In the genomic region with DNA sequence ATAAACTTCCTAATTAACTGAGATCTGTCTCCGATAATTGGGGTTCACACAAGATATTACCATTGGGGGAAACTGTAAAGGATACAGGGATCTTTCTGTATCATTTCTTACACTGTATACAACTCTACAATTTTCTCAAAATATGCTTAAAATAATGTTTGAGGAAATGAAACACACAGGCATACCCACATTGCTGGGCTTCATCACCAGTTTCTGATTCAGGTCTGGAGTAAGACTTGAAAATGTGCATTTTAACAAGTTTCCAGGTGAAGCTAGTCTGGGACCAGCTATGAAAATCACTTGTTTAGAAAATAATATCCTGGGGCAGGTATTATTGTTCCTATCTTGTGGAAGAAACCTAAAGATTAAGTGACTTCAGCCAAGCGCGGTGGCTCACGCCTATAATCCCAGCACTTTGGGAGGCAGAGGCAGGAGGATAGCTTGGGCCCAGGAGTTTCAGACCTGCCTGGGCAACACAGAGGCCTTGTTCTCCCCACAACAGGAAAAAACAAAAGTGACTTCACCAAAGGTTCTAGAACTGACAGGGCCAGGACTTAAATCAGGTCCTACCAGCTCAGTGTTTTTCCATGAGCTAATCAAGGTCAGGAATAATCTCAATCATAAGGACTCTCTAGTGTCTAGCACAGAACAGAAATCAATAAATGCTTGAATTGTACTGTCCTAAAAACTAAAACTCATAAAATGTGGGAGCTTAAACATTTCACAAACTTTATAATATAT, we compare ENCODE assay signal across 24 cellular contexts. TPM values are rescaled to one million over a fixed set of nuclear protein-coding genes. Genes with fewer than 3 reads are reported as not detected.
A peak's percentile ranks its signal among the peaks of the same experiment; 100 is the strongest.
DNase-seq lines count a peak whose midpoint lies in the region; ATAC-seq, FAIRE-seq and TF ChIP-seq lines count a peak whose summit lies in the region.
"Had no signal": no experiment of that assay in that cellular context is flagged by ENCODE, and none has a peak within 500 bp of the region (broad histone marks: within the 10 kb centered on the region; RNA-seq: fewer than 3 reads in every experiment).

No MANE protein-coding gene starts in this region.

- intact Hi-C loops in Right ventricle myocardium inferior (cut with DNase I), result no loop called here

- TF ChIP-seq EP300 in upper lobe of left lung (IDR thresholded peaks at IDR 0.05), result no peak

- no peaks in the 10 kb centered on the region for H3K27me3 ChIP-seq in cardiac muscle cell
- no peaks in the 10 kb centered on the region for H3K27me3 ChIP-seq in iPS DF 6.9 (ENCODE audit: control insufficient read depth, insufficient read depth, low read length)
- H3K27me3 ChIP-seq in upper lobe of left lung, result no peaks in the 10 kb centered on the region
- H3K27me3 ChIP-seq: spleen had no signal

- H3K4me3 Mint-ChIP-seq in stimulated activated naive B cell treated with anti-CD40 and anti-IgM and Interleukin-4, amounts not matched to agents 10 μg/mL and 1 μg/mL and 100 μg/mL, for 72 hours, result no peak overlapping the region
- H3K4me3 Mint-ChIP-seq: activated B cell treated with CpG ODN at 0.5 μM for 24 hours; activated naive CD4-positive, alpha-beta T cell treated with anti-CD3 and anti-CD28 coated beads, Interleukin-2, amount 50 U/mL, for 24 hours; activated T-cell treated with anti-CD3 and anti-CD28 coated beads, Interleukin-2, amount 50 U/mL, for 72 hours; immature natural killer cell; T-helper 2 cell treated with Interferon-gamma antibody and Interleukin-4, amounts not matched to agents 5 μg/mL and 100 μg/mL, for 36 hours had no signal

- peaks cover 14 to 24% of the 10 kb centered on the region in 2 donors for H3K36me3 Mint-ChIP-seq in stimulated activated naive B cell treated with anti-CD40 and anti-IgM and Interleukin-4, amounts not matched to agents 10 μg/mL and 1 μg/mL and 100 μg/mL, for 72 hours
- H3K36me3 Mint-ChIP-seq: activated naive CD4-positive, alpha-beta T cell treated with anti-CD3 and anti-CD28 coated beads, Interleukin-2, amount 50 U/mL, for 24 hours had no signal

- in situ Hi-C loops in SK-MEL-5 (cut with HindIII; ENCODE audit: low pct_unique_long_range_greater_than_20kb, low sequenced_read_pairs), result no loop called here

- no CpG with 5 or more reads among the region's 4 CpGs for WGBS in iPS DF 6.9 (ENCODE audit: insufficient coverage, insufficient read length)
- WGBS in upper lobe of left lung, 2 donors, result 95 to 100% methylated on average over 4 of the region's 4 CpGs

- peak overlapping the region; percentile 70 for H3K27ac Mint-ChIP-seq in stimulated activated naive B cell treated with anti-CD40 and anti-IgM and Interleukin-4, amounts not matched to agents 10 μg/mL and 1 μg/mL and 100 μg/mL, for 72 hours
- H3K27ac Mint-ChIP-seq: T-helper 2 cell treated with Interferon-gamma antibody and Interleukin-4, amounts not matched to agents 5 μg/mL and 100 μg/mL, for 36 hours had no signal

- H3K36me3 ChIP-seq in cardiac muscle cell (peaks cover 9% of the 10 kb centered on the region), iPS DF 6.9 (ENCODE audit: control insufficient read depth, insufficient read depth, low read length) (peaks cover under 1% of the 10 kb centered on the region; the same call in 1 of the 2 replicates), upper lobe of left lung (peaks cover 0 to 38% (median 10%) of the 10 kb centered on the region in 4 donors)

- H3K9me3 Mint-ChIP-seq in stimulated activated naive B cell treated with anti-CD40 and anti-IgM and Interleukin-4, amounts not matched to agents 10 μg/mL and 1 μg/mL and 100 μg/mL, for 72 hours, result no peaks in the 10 kb centered on the region
- H3K9me3 Mint-ChIP-seq: activated B cell treated with CpG ODN at 0.5 μM for 24 hours; activated naive CD4-positive, alpha-beta T cell treated with anti-CD3 and anti-CD28 coated beads, Interleukin-2, amount 50 U/mL, for 24 hours; activated T-cell treated with anti-CD3 and anti-CD28 coated beads, Interleukin-2, amount 50 U/mL, for 72 hours; immature natural killer cell; T-helper 2 cell treated with Interferon-gamma antibody and Interleukin-4, amounts not matched to agents 5 μg/mL and 100 μg/mL, for 36 hours had no signal

- no peak for FAIRE-seq in urothelium cell line (lab: Jason Lieb, UNC)
- FAIRE-seq: A549, D721Med had no signal

- H3K4me1 Mint-ChIP-seq in stimulated activated naive B cell treated with anti-CD40 and anti-IgM and Interleukin-4, amounts not matched to agents 10 μg/mL and 1 μg/mL and 100 μg/mL, for 72 hours, result peaks cover 11 to 22% of the 10 kb centered on the region in 2 donors

- H3K27me3 Mint-ChIP-seq in stimulated activated naive B cell treated with anti-CD40 and anti-IgM and Interleukin-4, amounts not matched to agents 10 μg/mL and 1 μg/mL and 100 μg/mL, for 72 hours, result no peaks in the 10 kb centered on the region
- H3K27me3 Mint-ChIP-seq: activated B cell treated with CpG ODN at 0.5 μM for 24 hours; activated naive CD4-positive, alpha-beta T cell treated with anti-CD3 and anti-CD28 coated beads, Interleukin-2, amount 50 U/mL, for 24 hours had no signal

- H3K4me1 ChIP-seq in cardiac muscle cell (ENCODE audit: low read depth) (peaks cover 4% of the 10 kb centered on the region), iPS DF 6.9 (ENCODE audit: control insufficient read depth, insufficient read depth, low read length) (peaks cover 4% of the 10 kb centered on the region; the same call in 1 of the 2 replicates), upper lobe of left lung (no peaks in the 10 kb centered on the region)

- H3K4me3 ChIP-seq in cardiac muscle cell, result no peak overlapping the region
- H3K4me3 ChIP-seq in iPS DF 6.9 (ENCODE audit: low read length), result no peak overlapping the region
- H3K4me3 ChIP-seq in upper lobe of left lung, result no peak overlapping the region
- H3K4me3 ChIP-seq: A549, spleen had no signal

- peak overlapping the region; percentile 10 for H3K27ac ChIP-seq in cardiac muscle cell
- H3K27ac ChIP-seq in iPS DF 6.9 (ENCODE audit: low read length), result peak overlapping the region; percentile 75
- H3K27ac ChIP-seq in upper lobe of left lung, result no peak overlapping the region
- H3K27ac ChIP-seq: A549, spleen had no signal

- TF ChIP-seq CTCF in cardiac muscle cell (IDR thresholded peaks at IDR 0.05; ENCODE audit: low read depth, low read length), result no peak
- no peak for TF ChIP-seq CTCF in upper lobe of left lung (IDR thresholded peaks at IDR 0.05)

- TF ChIP-seq POLR2A in upper lobe of left lung (IDR thresholded peaks at IDR 0.05), result no peak

- DNase-seq in cardiac muscle cell (ENCODE audit: low read depth in 1 of 2, low spot score in 1 of 2), result no peak
- no peak for DNase-seq in Right ventricle myocardium inferior (ENCODE audit: missing footprints)
- peak; percentile 60 for DNase-seq in SK-MEL-5 (ENCODE audit: low read depth, low spot score)
- DNase-seq in iPS DF 6.9 (ENCODE audit: low read depth, low spot score), result no peak
- DNase-seq in stimulated activated naive B cell treated with anti-CD40 and anti-IgM and Interleukin-4, amounts not matched to agents 10 μg/mL and 1 μg/mL and 100 μg/mL, for 72 hours, result no peak
- no peak for DNase-seq in upper lobe of left lung
- no peak for DNase-seq in urothelium cell line (ENCODE audit: low spot score)
- DNase-seq: activated B cell treated with CpG ODN at 0.5 μM for 24 hours; activated CD8-positive, alpha-beta memory T cell treated with anti-CD3 and anti-CD28 coated beads for 24 hours; activated T-cell treated with anti-CD3 and anti-CD28 coated beads, Interleukin-2, amount 50 U/mL, for 72 hours; EL; GOT3; immature natural killer cell; KG1; NCI-H187; NCI-H226; SK-N-SH; spleen; stimulated activated CD4-positive, alpha-beta T cell treated with anti-CD3 and anti-CD28 coated beads, Interleukin-4, amount 100 ng/mL, for 24 hours had no signal

- ATAC-seq in Right ventricle myocardium inferior, result no peak
- ATAC-seq in stimulated activated naive B cell treated with anti-CD40 and anti-IgM and Interleukin-4, amounts not matched to agents 10 μg/mL and 1 μg/mL and 100 μg/mL, for 72 hours (replicated peaks), result peak in 1 of 2 donors; percentile 48
- ATAC-seq in GM18868 (IDR thresholded peaks at IDR 0.05; ENCODE audit: unreplicated experiment), result no peak
- no peak for ATAC-seq in upper lobe of left lung (ENCODE audit: low FRiP score in 2 of 2)
- ATAC-seq: A549; activated T-cell treated with anti-CD3 and anti-CD28 coated beads, Interleukin-2, amount 50 U/mL, for 72 hours had no signal

- no peaks in the 10 kb centered on the region for H3K9me3 ChIP-seq in cardiac muscle cell (ENCODE audit: low read depth)
- H3K9me3 ChIP-seq in iPS DF 6.9 (ENCODE audit: control insufficient read depth, insufficient read depth, low read length), result no peaks in the 10 kb centered on the region
- H3K9me3 ChIP-seq in upper lobe of left lung, result no peaks in the 10 kb centered on the region
- H3K9me3 ChIP-seq: A549, SK-N-SH, spleen had no signal

RNA-seq across cellular contexts. Expression of a gene that starts 12.6 kb away (rescaled TPM):
- total RNA-seq in cardiac muscle cell, result 58.7 and 113 TPM in 2 replicates
- polyA plus RNA-seq in cardiac muscle cell, result 317 and 390 TPM in 2 replicates
- 650 TPM for total RNA-seq in Right ventricle myocardium inferior
- 1,169 and 1,313 TPM in 2 replicates for total RNA-seq in SK-MEL-5 (2014; rRNA removed; shearing (Covaris generic))
- polyA plus RNA-seq in SK-MEL-5 (2015; cell fraction: cytosol; rRNA removed), result 830 and 1,137 TPM in 2 replicates
- 151 and 186 TPM in 2 replicates for polyA plus RNA-seq in SK-MEL-5 (2015; cell fraction: nucleus; rRNA removed)
- 100 to 1,000 TPM in 5 of 6 donors, 10 to 100 TPM in 1; 42.4 to 387 (median 171) TPM for total RNA-seq in upper lobe of left lung

Comparison
In these comparisons a context has a peak if more than half of its experiments do, and no peak if none do; other contexts are left out.
1. H3K27ac ChIP-seq: peak in cardiac muscle cell (single experiment) and iPS DF 6.9 (single experiment); none in upper lobe of left lung (0 of 4).